In genomic region chr15:51024735-51025453, GRCh38 we compare ENCODE assay signal across 14 cellular contexts.
DNase-seq lines count a peak whose midpoint lies in the region; ATAC-seq and TF ChIP-seq lines count a peak whose summit lies in the region.
"Had no signal": no experiment of that assay in that cellular context is flagged by ENCODE, and none has a peak within 500 bp of the region (broad histone marks: within the 10 kb centered on the region; RNA-seq: fewer than 3 reads in every experiment).

No MANE protein-coding gene starts in this region.

- DNase-seq in HCEC 1CT, result peak; percentile 56
- peak; percentile 60 for DNase-seq in NCI-H524 treated with DMSO at 0.1 percent for 48 hours (lab: John Stamatoyannopoulos, UW)
- peak; percentile 25 for DNase-seq in fibroblast of gingiva (ENCODE audit: low read depth)
- peak; percentile 24 for DNase-seq in prostate gland (ENCODE audit: low spot score)
- DNase-seq in spleen, result no peak
- DNase-seq: aorta, DND-41, immature natural killer cell, NCI-H2081 treated with DMSO at 0.1 percent for 48 hours had no signal

- intact Hi-C loops in prostate gland (cut with DNase I) (no loop called here), spleen (cut with DNase I; ENCODE audit: low total_unique reads) (no loop called here)

- H3K4me3 ChIP-seq in prostate gland, result no peak overlapping the region
- H3K4me3 ChIP-seq in spleen, result no peak overlapping the region
- H3K4me3 ChIP-seq: gastroesophageal sphincter, SK-N-MC had no signal

- no peak for TF ChIP-seq POLR2A in prostate gland (IDR thresholded peaks at IDR 0.05)
- no peak for TF ChIP-seq POLR2A in spleen (IDR thresholded peaks at IDR 0.05)

- H3K4me1 ChIP-seq in prostate gland (replicated peaks) (no peaks in the 10 kb centered on the region), spleen (no peaks in the 10 kb centered on the region)

- H3K27ac ChIP-seq in prostate gland (no peak overlapping the region), spleen (no peak overlapping the region)
- H3K27ac ChIP-seq: gastroesophageal sphincter, SK-N-MC had no signal

- ATAC-seq in GM19035 (IDR thresholded peaks at IDR 0.05; ENCODE audit: unreplicated experiment) (no peak), HG03196 (IDR thresholded peaks at IDR 0.05; ENCODE audit: unreplicated experiment) (no peak), HG02798 (IDR thresholded peaks at IDR 0.05; ENCODE audit: poor library complexity, unreplicated experiment) (no peak)
- ATAC-seq: gastroesophageal sphincter had no signal

- H3K9me3 ChIP-seq in prostate gland (no peaks in the 10 kb centered on the region), spleen (peaks cover 0 to 2% (median 0%) of the 10 kb centered on the region in 8 donors)
- H3K9me3 ChIP-seq: gastroesophageal sphincter had no signal

- 39% methylated on average over 4 of the region's 4 CpGs for WGBS in prostate gland
- WGBS in spleen, 5 donors, result 75 to 87% (median 83%) methylated on average over 4 of the region's 4 CpGs

- H3K36me3 ChIP-seq in prostate gland (no peaks in the 10 kb centered on the region), spleen (peaks cover 0 to 9% (median 0%) of the 10 kb centered on the region in 6 donors)
- H3K36me3 ChIP-seq: gastroesophageal sphincter had no signal

- H3K27me3 ChIP-seq in prostate gland (replicated peaks; ENCODE audit: insufficient read depth) (no peaks in the 10 kb centered on the region), spleen (replicated peaks in 1 of 7) (no peaks in the 10 kb centered on the region)
- H3K27me3 ChIP-seq: gastroesophageal sphincter had no signal

- TF ChIP-seq CTCF in prostate gland (IDR thresholded peaks at IDR 0.05) (no peak), spleen (IDR thresholded peaks at IDR 0.05 in 8 of 11, conservative IDR thresholded peaks at IDR 0.05 in 3 of 11) (no peak)
